ENCODE assay signal across 20 cellular contexts in genomic region chr9:91279296-91280204, GRCh38.
"Had no signal": no experiment of that assay in that cellular context is flagged by ENCODE, and none has a peak within 500 bp of the region (broad histone marks: within the 10 kb centered on the region; RNA-seq: fewer than 3 reads in every experiment).

No MANE protein-coding gene starts in this region.

- H3K27ac ChIP-seq: coronary artery, hepatocyte, sigmoid colon, skin epidermis, stomach, thoracic aorta had no signal

- H3K79me2 ChIP-seq: hepatocyte had no signal

- H3K4me3 ChIP-seq: coronary artery, hepatocyte, sigmoid colon, skin epidermis, stomach, thoracic aorta had no signal

- H3K4me1 ChIP-seq: sigmoid colon had no signal

- H3K9me3 Mint-ChIP-seq: naive B cell, type B pancreatic cell had no signal

- H3K4me2 ChIP-seq: hepatocyte had no signal

- DNase-seq: effector CD4-positive, alpha-beta T cell; foreskin melanocyte; head of caudate nucleus; kidney glomerular epithelial cell; mesendoderm; naive B cell; posterior cingulate gyrus; sigmoid colon; stimulated activated CD4-positive, alpha-beta T cell treated with anti-CD3 and anti-CD28 coated beads, Interleukin-2, amount 100 ng/mL, for 24 hours; stimulated activated CD4-positive, alpha-beta T cell treated with anti-CD3 and anti-CD28 coated beads, Interleukin-4, amount 100 ng/mL, for 4 hours; stimulated activated naive CD4-positive, alpha-beta T cell; stomach; substantia nigra had no signal

- H3K4me3 Mint-ChIP-seq: naive B cell, nephron, type B pancreatic cell had no signal

- FAIRE-seq: urothelium cell line had no signal

- H3K27me3 Mint-ChIP-seq: naive B cell, type B pancreatic cell had no signal

- H2AFZ ChIP-seq: hepatocyte had no signal

- H3K27ac Mint-ChIP-seq: nephron, type B pancreatic cell had no signal

- H3K9me3 ChIP-seq: sigmoid colon, stomach, thoracic aorta had no signal

- H3K27me3 ChIP-seq: hepatocyte, sigmoid colon, stomach had no signal

- H3K36me3 ChIP-seq: sigmoid colon, stomach, thoracic aorta had no signal
